27 cellular contexts compared by ENCODE assay signal in genomic region chr2:125085904-125086303, GRCh38.
DNase-seq lines count a peak whose midpoint lies in the region; ATAC-seq, FAIRE-seq and TF ChIP-seq lines count a peak whose summit lies in the region.
"Had no signal": no experiment of that assay in that cellular context is flagged by ENCODE, and none has a peak within 500 bp of the region (broad histone marks: within the 10 kb centered on the region; RNA-seq: fewer than 3 reads in every experiment).

No MANE protein-coding gene starts in this region.

- no peaks in the 10 kb centered on the region for H3K9me3 ChIP-seq in small intestine (ENCODE audit: control insufficient read depth, low read depth)

- H3K27ac ChIP-seq in small intestine (ENCODE audit: low read depth in 1 of 2, low read length in 1 of 2): no peak overlapping the region
- H3K27ac ChIP-seq: C4-2B, HL-60, SK-N-MC had no signal

- no peaks in the 10 kb centered on the region for H3K27me3 ChIP-seq in small intestine (ENCODE audit: control insufficient read depth in 2 of 2, insufficient read depth in 2 of 2, low read length in 2 of 2)

- DNase-seq in NCI-H1105 treated with DMSO at 0.1 percent for 48 hours (lab: John Stamatoyannopoulos, UW) (peak; percentile 16), NCI-H1105 (lab: John Stamatoyannopoulos, UW) (no peak), NCI-H748 (lab: John Stamatoyannopoulos, UW; ENCODE audit: unreplicated experiment) (peak; percentile 78), left colon (no peak), small intestine (peak; percentile 1), NCI-H2227 (lab: John Stamatoyannopoulos, UW; ENCODE audit: unreplicated experiment) (no peak), lower leg skin (ENCODE audit: low spot score in 2 of 2) (no peak)
- DNase-seq: AML-193; Calu3; CD8-positive, alpha-beta memory T cell; DMS79; H7; HFFc6; KBM-7; MM.1S; NCI-H1048; NCI-H2081 treated with DMSO at 0.1 percent for 48 hours; NCI-H82; PC-3; RPMI8226; SHP77 treated with DMSO at 0.1 percent for 48 hours; SW 1271; T-helper 2 cell had no signal

- no peak for TF ChIP-seq POLR2A in lower leg skin (IDR thresholded peaks at IDR 0.05)

- intact Hi-C loops in left colon (cut with DNase I, micrococcal nuclease) (no loop called here), lower leg skin (cut with DNase I; ENCODE audit: low total_unique reads) (no loop called here)

- no peaks in the 10 kb centered on the region for H3K4me1 ChIP-seq in small intestine (ENCODE audit: control insufficient read depth in 2 of 2, insufficient read depth in 1 of 2, low read depth in 1 of 2, low read length in 1 of 2)

- no peaks in the 10 kb centered on the region for H3K36me3 ChIP-seq in small intestine (ENCODE audit: control insufficient read depth in 2 of 2, insufficient read depth in 2 of 2, low read length in 2 of 2)

- WGBS in small intestine, 3 donors: 33 to 62% (median 59%) methylated on average over 1 of the region's 1 CpG
- WGBS in lower leg skin, 2 donors: 73 to 75% methylated on average over 1 of the region's 1 CpG

- H3K4me3 ChIP-seq in small intestine (ENCODE audit: low read depth in 1 of 2, low read length in 2 of 2) (no peak overlapping the region), lower leg skin (ENCODE audit: low read depth, poor library complexity, severe bottlenecking) (no peak overlapping the region)
- H3K4me3 ChIP-seq: SK-N-MC had no signal

- FAIRE-seq in small intestine (lab: Jason Lieb, UNC): no peak

- no peak for TF ChIP-seq CTCF in lower leg skin (IDR thresholded peaks at IDR 0.05)

- ATAC-seq in left colon: peak; percentile 58
- no peak for ATAC-seq in GM21737 (IDR thresholded peaks at IDR 0.05; ENCODE audit: unreplicated experiment)
- ATAC-seq: PC-3 had no signal

Comparison
In these comparisons a context has a peak if more than half of its experiments do, and no peak if none do; other contexts are left out.
1. DNase-seq: peak in NCI-H1105 treated with DMSO at 0.1 percent for 48 hours (single experiment), NCI-H748 (single experiment) and small intestine (single experiment); none in NCI-H1105 (single experiment), left colon (0 of 2), NCI-H2227 (single experiment) and lower leg skin (0 of 2).